In genomic region chr16:87490091-87490798, GRCh38 we compare ENCODE assay signal across 1 cellular context.
TF ChIP-seq lines count a peak whose summit lies in the region.

No MANE protein-coding gene starts in this region.

TF ChIP-seq in H1, 55 proteins besides CTCF, POLR2A, EP300 and RAD21:
- TF ChIP-seq CHD7 (IDR thresholded peaks at IDR 0.05; ENCODE audit: insufficient replicate concordance, low read length) (no peak), CHD2 (IDR thresholded peaks at IDR 0.05; ENCODE audit: low read length) (no peak), YY1 (IDR thresholded peaks at IDR 0.05; ENCODE audit: low read depth, low read length) (no peak), NANOG (IDR thresholded peaks at IDR 0.05; ENCODE audit: insufficient read depth, low read depth, low read length, poor library complexity, severe bottlenecking) (no peak), POLR2AphosphoS5 (IDR thresholded peaks at IDR 0.05; ENCODE audit: low read depth, low read length) (no peak), KDM5A (IDR thresholded peaks at IDR 0.05; ENCODE audit: low read length) (no peak), GABPA (IDR thresholded peaks at IDR 0.05; ENCODE audit: borderline replicate concordance, insufficient read depth, low read length) (no peak), RXRA (IDR thresholded peaks at IDR 0.05; ENCODE audit: insufficient read depth, low read depth, low read length) (no peak), CTBP2 (IDR thresholded peaks at IDR 0.05; ENCODE audit: borderline replicate concordance, insufficient read depth, insufficient read length, low read length) (no peak), USF2 (IDR thresholded peaks at IDR 0.05; ENCODE audit: low read length) (no peak), SP4 (IDR thresholded peaks at IDR 0.05; ENCODE audit: low read length) (no peak), SUZ12 (IDR thresholded peaks at IDR 0.05; ENCODE audit: low read length) (no peak), KDM1A (IDR thresholded peaks at IDR 0.05; ENCODE audit: borderline replicate concordance, low read length) (no peak), HDAC6 (IDR thresholded peaks at IDR 0.05; ENCODE audit: low read depth, low read length) (no peak), CEBPB (IDR thresholded peaks at IDR 0.05; ENCODE audit: low read depth, low read length) (no peak), POU5F1 (IDR thresholded peaks at IDR 0.05; ENCODE audit: low read depth, low read length) (no peak), ZNF274 (IDR thresholded peaks at IDR 0.05; ENCODE audit: borderline replicate concordance, extremely low read depth, low read length) (no peak), GTF2F1 (IDR thresholded peaks at IDR 0.05; ENCODE audit: borderline replicate concordance, low read depth, low read length) (no peak), SIN3A (conservative IDR thresholded peaks at IDR 0.05 in 1 of 2, IDR thresholded peaks at IDR 0.05 in 1 of 2; ENCODE audit: low read depth in 1 of 2, low read length in 2 of 2) (no peak)
TF ChIP-seq in H1: peak in this region for 0.
